Comparison of ENCODE assay signal across 1 cellular context in the genomic region with DNA sequence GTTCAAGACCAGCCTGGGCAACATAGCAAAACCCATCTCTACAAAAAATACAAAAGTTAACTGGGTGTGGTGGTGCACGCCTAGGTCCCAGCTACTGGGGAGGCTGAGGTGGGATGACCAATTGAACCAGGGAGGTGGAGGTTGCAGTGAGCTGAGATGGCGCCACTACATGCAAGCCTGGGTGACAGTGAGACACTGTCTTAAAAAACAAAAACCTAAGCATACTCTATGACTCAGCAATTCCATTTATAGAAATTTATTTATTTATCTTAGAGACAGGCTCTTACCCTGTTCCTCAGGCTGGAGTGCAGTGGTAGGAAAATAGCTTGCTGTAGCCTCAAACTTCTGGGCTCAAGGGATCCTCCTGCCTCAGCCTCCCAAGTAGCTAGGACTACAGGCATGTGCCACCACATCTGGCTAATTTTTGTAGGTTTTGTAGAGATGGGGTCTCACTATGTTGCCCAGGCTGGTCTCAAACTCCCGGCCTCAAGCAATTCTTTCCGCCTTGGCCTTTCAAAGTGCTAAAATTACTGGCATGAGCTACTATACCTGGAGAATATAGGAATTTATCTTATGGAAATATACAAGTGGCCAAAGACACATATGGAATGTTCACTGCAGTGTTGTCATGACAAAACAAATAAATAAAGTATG.
TF ChIP-seq lines count a peak whose summit lies in the region.

No MANE protein-coding gene starts in this region.

TF ChIP-seq in SK-N-SH, 30 proteins besides CTCF, POLR2A, EP300 and RAD21:
- 0 out of 2 replicates have a peak, but pooled peaks have one; percentile 3 for TF ChIP-seq JUND (IDR thresholded peaks at IDR 0.05)
- no peak for TF ChIP-seq TEAD4 (IDR thresholded peaks at IDR 0.05; ENCODE audit: borderline replicate concordance, insufficient read depth)
- TF ChIP-seq, protein P1, sequence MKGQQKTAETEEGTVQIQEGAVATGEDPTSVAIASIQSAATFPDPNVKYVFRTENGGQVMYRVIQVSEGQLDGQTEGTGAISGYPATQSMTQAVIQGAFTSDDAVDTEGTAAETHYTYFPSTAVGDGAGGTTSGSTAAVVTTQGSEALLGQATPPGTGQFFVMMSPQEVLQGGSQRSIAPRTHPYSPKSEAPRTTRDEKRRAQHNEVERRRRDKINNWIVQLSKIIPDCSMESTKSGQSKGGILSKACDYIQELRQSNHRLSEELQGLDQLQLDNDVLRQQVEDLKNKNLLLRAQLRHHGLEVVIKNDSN (IDR thresholded peaks at IDR 0.05; ENCODE audit: borderline replicate concordance, low read depth), result no peak
